2 cellular contexts compared by ENCODE assay signal in the genomic region with DNA sequence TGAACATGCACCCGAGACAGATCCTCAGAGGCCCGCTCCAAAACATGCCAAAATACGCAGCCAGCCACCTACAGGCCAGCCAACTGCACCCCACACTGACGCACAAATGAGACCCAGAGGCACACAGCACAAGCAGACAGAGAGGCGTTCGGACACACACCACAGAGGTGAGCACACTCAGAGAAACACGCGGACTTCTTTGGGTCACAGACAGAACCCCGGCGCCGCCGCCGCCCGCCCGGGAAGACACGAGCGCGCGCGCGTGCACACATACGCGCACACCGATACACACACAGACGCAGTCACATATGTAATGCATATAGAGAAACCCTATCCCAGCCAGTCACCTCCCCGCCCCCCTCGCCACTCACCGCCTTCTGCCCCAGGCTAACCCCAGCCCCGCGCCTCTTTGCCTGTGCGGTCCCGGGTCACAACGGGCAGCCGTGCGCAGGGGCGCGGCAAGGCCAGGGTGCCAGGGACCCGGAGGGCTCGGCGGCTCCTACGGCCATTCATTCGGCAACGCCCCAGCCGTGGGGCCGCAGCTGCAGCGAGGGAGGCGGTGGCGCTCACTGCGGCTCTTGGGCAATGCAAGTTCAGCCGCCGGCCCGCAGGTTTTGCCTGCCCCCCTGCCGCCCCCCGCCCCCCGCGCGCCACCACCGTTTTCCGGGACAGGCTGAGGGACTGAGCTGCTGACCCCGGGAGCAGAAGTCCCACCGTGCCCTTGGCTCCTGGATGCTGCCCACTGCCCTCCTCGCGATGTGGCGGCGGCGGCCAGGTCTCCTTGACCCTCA.
TF ChIP-seq lines count a peak whose summit lies in the region.

No MANE protein-coding gene starts in this region.

TF ChIP-seq in WTC11, 78 proteins besides CTCF, POLR2A, EP300 and RAD21 (continued from another document):
- no peak for TF ChIP-seq CREB1 (CRISPR knock-in tag; IDR thresholded peaks at IDR 0.05)
- no peak for TF ChIP-seq MXD4 (CRISPR knock-in tag; IDR thresholded peaks at IDR 0.05; ENCODE audit: borderline replicate concordance)
- no peak for TF ChIP-seq ZNF219 (CRISPR knock-in tag; IDR thresholded peaks at IDR 0.05; ENCODE audit: borderline replicate concordance)
- TF ChIP-seq FOXK1 (CRISPR knock-in tag; IDR thresholded peaks at IDR 0.05), result no peak
- no peak for TF ChIP-seq ZNF416 (CRISPR knock-in tag; IDR thresholded peaks at IDR 0.05)

TF ChIP-seq in liver, 16 proteins besides CTCF, POLR2A, EP300 and RAD21 (continued from another document):
- TF ChIP-seq NR2F2 (IDR thresholded peaks at IDR 0.05) (no peak), FOXA1 (IDR thresholded peaks at IDR 0.05) (no peak)
- TF ChIP-seq, protein P1, sequence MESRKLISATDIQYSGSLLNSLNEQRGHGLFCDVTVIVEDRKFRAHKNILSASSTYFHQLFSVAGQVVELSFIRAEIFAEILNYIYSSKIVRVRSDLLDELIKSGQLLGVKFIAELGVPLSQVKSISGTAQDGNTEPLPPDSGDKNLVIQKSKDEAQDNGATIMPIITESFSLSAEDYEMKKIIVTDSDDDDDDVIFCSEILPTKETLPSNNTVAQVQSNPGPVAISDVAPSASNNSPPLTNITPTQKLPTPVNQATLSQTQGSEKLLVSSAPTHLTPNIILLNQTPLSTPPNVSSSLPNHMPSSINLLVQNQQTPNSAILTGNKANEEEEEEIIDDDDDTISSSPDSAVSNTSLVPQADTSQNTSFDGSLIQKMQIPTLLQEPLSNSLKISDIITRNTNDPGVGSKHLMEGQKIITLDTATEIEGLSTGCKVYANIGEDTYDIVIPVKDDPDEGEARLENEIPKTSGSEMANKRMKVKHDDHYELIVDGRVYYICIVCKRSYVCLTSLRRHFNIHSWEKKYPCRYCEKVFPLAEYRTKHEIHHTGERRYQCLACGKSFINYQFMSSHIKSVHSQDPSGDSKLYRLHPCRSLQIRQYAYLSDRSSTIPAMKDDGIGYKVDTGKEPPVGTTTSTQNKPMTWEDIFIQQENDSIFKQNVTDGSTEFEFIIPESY (IDR thresholded peaks at IDR 0.05), result no peak
